ENCODE assay signal across 8 cellular contexts in genomic region chr1:34858901-34859441, GRCh38. TPM values are rescaled to one million over a fixed set of nuclear protein-coding genes. Genes with fewer than 3 reads are reported as not detected.
DNase-seq lines count a peak whose midpoint lies in the region; ATAC-seq, FAIRE-seq and TF ChIP-seq lines count a peak whose summit lies in the region.

No MANE protein-coding gene starts in this region.

- H3K4me2 ChIP-seq in KMS-11 = peak overlapping the region; percentile 92

- no peaks in the 10 kb centered on the region for H3K27me3 ChIP-seq in KMS-11 (ENCODE audit: insufficient read depth, low read depth)
- H3K27me3 ChIP-seq in neutrophil = peaks cover 17% of the 10 kb centered on the region

- H3K9me3 ChIP-seq in neutrophil = no peaks in the 10 kb centered on the region

- peak overlapping the region; percentile 82 for H3K9ac ChIP-seq in KMS-11

- peaks cover 36% of the 10 kb centered on the region for H3K79me2 ChIP-seq in KMS-11 (ENCODE audit: insufficient read depth, low read depth)

- peak; percentile 25 for DNase-seq in activated T-cell treated with anti-CD3 and anti-CD28 coated beads for 48 hours (ENCODE audit: low read depth)
- DNase-seq in fibroblast of mammary gland (ENCODE audit: low read depth) = peak; percentile 66
- DNase-seq in NCI-H2029 (lab: John Stamatoyannopoulos, UW) = no peak
- no peak for DNase-seq in amniotic stem cell (lab: John Stamatoyannopoulos, UW)
- DNase-seq in GM12892 (ENCODE audit: insufficient read length) = no peak

- no peak for TF ChIP-seq POLR2A in GM12892 (IDR thresholded peaks at IDR 0.05; ENCODE audit: low read depth, low read length)

- H4K20me1 ChIP-seq in KMS-11 (ENCODE audit: insufficient read depth) = no peaks in the 10 kb centered on the region

- H3K27ac ChIP-seq in KMS-11 = peak overlapping the region; percentile 40
- peak overlapping the region; percentile 86 for H3K27ac ChIP-seq in neutrophil

- no peak for FAIRE-seq in GM12892 (lab: Jason Lieb, UNC)

- peak overlapping the region; percentile 92; the same call in 1 of the 2 replicates for H2AFZ ChIP-seq in KMS-11 (ENCODE audit: low read depth)

- ATAC-seq in GM19397 (IDR thresholded peaks at IDR 0.05; ENCODE audit: unreplicated experiment) = peak; percentile 18

- H3K4me1 ChIP-seq in KMS-11 (ENCODE audit: low read depth, poor library complexity, severe bottlenecking) (peaks cover 22% of the 10 kb centered on the region), neutrophil (ENCODE audit: control insufficient read depth in 1 of 2, insufficient read depth in 1 of 2, low read depth in 1 of 2, low read length in 1 of 2) (peaks cover 26 to 27% of the 10 kb centered on the region in 2 experiments)

- H3K4me3 ChIP-seq in KMS-11 (IDR thresholded peaks at IDR 0.05; ENCODE audit: insufficient read depth, low read depth, low read length) = peak overlapping the region; percentile 91
- H3K4me3 ChIP-seq in fibroblast of mammary gland (ENCODE audit: control insufficient read depth, low read depth, low read length) = peak overlapping the region; percentile 99
- peak overlapping the region; percentile 72 to 90 for H3K4me3 ChIP-seq in neutrophil (ENCODE audit: low read depth in 1 of 2, low read length in 1 of 2)

- H3K36me3 ChIP-seq in KMS-11 (ENCODE audit: insufficient read depth) (no peaks in the 10 kb centered on the region), neutrophil (peaks cover 26% of the 10 kb centered on the region)

- TF ChIP-seq CTCF in KMS-11 (conservative IDR thresholded peaks at IDR 0.05; ENCODE audit: low read depth, low read length) = no peak
- TF ChIP-seq CTCF in fibroblast of mammary gland (conservative IDR thresholded peaks at IDR 0.05; ENCODE audit: control insufficient read depth, insufficient read depth, low read depth, low read length) = no peak
- no peak for TF ChIP-seq CTCF in neutrophil (IDR thresholded peaks at IDR 0.05)

RNA-seq across cellular contexts. Expression of gene SMIM12, which starts 0.6 kb away (rescaled TPM):
- 26.3 TPM for polyA plus RNA-seq in GM12892 (2012; ENCODE audit: missing spikeins)

Comparison
In these comparisons a context has a peak if more than half of its experiments do, and no peak if none do; other contexts are left out.
1. DNase-seq: peak in activated T-cell treated with anti-CD3 and anti-CD28 coated beads for 48 hours (single experiment) and fibroblast of mammary gland (single experiment); none in NCI-H2029 (single experiment), amniotic stem cell (single experiment) and GM12892 (single experiment).
2. Peak in every context shown above with its lines, with median percentiles within 50 percentile points of each other: H3K4me3 ChIP-seq.